In the genomic region with DNA sequence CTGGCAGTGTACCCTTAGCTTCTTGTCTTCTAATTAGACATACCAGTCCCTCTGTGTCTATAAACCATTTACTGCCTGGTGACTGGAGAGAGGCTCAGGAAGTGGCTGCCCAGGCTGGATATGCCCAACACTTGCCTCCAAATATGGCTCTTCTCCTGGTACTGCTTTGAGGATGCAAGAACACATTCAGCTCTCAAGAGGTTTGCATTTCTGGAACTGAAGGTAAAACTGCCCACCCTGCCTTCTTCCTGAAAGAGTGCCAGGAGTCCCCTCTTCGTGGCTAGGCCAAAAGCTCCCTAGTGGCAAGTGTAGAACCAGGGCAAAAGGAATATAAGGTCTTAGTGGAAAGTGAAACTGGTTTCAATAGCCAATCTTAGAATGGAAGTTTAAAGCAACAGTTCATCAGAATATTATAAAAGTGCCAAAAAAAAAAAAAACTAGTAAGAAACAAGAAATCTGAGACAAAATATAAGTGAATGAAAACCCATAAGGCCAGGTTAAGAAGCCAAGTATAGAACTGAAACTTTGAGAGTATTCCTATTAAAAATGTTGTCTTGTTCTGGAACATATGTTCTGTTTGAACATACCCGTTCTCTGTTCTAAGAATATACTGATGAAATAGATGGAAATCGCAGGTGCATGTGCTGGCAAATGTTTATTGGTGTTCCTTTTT, we compare ENCODE assay signal across 1 cellular context.
TF ChIP-seq lines count a peak whose summit lies in the region.

No MANE protein-coding gene starts in this region.

TF ChIP-seq in K562, 482 proteins besides CTCF, POLR2A, EP300 and RAD21 (continued from another document and continues in another):
- TF ChIP-seq, protein P1, sequence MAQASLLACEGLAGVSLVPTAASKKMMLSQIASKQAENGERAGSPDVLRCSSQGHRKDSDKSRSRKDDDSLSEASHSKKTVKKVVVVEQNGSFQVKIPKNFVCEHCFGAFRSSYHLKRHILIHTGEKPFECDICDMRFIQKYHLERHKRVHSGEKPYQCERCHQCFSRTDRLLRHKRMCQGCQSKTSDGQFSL (CRISPR knock-in tag; IDR thresholded peaks at IDR 0.05), result no peak
- TF ChIP-seq, protein P1 (tag; IDR thresholded peaks at IDR 0.05), result peak in 1 of 2 experiments; percentile 78; a peak in 2 of 4 replicates
- no peak for TF ChIP-seq ZNF830 (CRISPR knock-in tag; IDR thresholded peaks at IDR 0.05)
- TF ChIP-seq, protein P2, sequence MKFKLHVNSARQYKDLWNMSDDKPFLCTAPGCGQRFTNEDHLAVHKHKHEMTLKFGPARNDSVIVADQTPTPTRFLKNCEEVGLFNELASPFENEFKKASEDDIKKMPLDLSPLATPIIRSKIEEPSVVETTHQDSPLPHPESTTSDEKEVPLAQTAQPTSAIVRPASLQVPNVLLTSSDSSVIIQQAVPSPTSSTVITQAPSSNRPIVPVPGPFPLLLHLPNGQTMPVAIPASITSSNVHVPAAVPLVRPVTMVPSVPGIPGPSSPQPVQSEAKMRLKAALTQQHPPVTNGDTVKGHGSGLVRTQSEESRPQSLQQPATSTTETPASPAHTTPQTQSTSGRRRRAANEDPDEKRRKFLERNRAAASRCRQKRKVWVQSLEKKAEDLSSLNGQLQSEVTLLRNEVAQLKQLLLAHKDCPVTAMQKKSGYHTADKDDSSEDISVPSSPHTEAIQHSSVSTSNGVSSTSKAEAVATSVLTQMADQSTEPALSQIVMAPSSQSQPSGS (CRISPR knock-in tag; IDR thresholded peaks at IDR 0.05), result no peak
- TF ChIP-seq SMARCA4 (IDR thresholded peaks at IDR 0.05), result peak; percentile 39; the same call in 1 of the 2 replicates
- TF ChIP-seq MAZ (CRISPR knock-in tag; conservative IDR thresholded peaks at IDR 0.05 in 1 of 2, IDR thresholded peaks at IDR 0.05 in 1 of 2), result peak; percentile 27 to 45; a peak in 1 of 4 replicates
- TF ChIP-seq PTRF (tag; IDR thresholded peaks at IDR 0.05), result peak; percentile 66
- no peak for TF ChIP-seq NR2F6 (CRISPR knock-in tag; IDR thresholded peaks at IDR 0.05)
- peak in 1 of 2 experiments; percentile 81; a peak in 2 of 4 replicates for TF ChIP-seq TRIM24 (IDR thresholded peaks at IDR 0.05)
- peak; percentile 56; the same call in 1 of the 2 replicates for TF ChIP-seq TEAD2 (tag; IDR thresholded peaks at IDR 0.05)
- TF ChIP-seq, protein P3, sequence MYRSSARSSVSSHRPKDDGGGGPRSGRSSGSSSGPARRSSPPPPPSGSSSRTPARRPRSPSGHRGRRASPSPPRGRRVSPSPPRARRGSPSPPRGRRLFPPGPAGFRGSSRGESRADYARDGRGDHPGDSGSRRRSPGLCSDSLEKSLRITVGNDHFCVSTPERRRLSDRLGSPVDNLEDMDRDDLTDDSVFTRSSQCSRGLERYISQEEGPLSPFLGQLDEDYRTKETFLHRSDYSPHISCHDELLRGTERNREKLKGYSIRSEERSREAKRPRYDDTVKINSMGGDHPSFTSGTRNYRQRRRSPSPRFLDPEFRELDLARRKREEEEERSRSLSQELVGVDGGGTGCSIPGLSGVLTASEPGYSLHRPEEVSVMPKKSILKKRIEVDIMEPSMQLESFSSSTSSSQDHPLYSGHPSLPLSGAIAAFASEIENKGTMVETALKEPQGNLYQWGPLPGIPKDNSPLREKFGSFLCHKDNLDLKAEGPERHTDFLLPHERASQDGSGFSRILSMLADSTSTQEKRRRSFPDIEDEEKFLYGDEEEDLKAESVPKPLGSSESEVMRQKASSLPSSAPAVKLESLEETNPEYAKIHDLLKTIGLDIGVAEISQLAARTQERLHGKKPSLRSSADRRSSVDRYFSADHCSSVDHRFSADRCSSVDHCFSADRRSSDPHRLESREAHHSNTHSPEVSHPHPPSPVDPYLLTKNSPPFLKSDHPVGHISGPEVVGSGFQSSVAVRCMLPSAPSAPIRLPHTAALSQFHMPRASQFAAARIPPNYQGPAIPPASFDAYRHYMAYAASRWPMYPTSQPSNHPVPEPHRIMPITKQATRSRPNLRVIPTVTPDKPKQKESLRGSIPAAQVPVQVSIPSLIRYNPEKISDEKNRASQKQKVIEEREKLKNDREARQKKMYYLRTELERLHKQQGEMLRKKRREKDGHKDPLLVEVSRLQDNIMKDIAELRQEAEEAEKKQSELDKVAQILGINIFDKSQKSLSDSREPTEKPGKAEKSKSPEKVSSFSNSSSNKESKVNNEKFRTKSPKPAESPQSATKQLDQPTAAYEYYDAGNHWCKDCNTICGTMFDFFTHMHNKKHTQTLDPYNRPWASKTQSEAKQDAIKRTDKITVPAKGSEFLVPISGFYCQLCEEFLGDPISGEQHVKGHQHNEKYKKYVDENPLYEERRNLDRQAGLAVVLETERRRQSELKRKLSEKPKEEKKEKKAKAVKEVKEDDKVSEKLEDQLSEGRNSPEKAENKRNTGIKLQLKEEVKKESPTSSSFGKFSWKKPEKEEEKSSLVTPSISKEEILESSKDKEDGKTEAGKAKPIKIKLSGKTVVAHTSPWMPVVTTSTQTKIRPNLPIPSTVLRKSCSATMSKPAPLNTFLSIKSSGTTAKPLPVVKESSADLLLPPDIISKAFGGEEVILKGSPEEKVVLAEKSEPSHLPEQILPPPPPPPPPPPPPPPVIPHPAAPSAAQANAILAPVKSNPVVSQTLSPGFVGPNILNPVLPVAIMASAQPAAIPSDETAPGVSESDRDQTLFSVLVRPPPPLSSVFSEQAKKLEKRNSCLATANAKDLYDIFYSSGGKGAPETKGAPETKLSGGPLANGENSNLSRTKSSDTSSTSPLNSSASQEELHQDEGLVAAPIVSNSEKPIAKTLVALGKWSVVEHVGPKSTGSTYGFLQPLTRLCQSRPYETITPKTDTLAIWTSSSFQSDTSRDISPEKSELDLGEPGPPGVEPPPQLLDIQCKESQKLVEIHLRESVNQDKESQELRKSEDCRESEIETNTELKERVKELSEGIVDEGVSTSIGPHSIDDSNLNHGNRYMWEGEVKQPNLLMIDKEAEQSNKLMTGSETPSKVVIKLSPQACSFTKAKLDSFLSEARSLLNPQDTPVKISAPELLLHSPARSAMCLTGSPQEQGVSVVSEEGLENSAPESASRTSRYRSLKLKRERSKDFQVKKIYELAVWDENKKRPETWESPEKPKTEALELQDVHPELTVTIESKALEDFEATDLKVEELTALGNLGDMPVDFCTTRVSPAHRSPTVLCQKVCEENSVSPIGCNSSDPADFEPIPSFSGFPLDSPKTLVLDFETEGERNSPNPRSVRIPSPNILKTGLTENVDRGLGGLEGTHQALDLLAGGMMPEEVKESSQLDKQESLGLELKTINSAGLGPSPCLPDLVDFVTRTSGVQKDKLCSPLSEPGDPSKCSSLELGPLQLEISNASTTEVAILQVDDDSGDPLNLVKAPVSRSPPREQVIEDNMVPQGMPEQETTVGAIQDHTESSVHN (IDR thresholded peaks at IDR 0.05; ENCODE audit: borderline replicate concordance in 1 of 2, low read depth in 1 of 2), result peak in 1 of 2 experiments; percentile 61; a peak in 1 of 4 replicates
- TF ChIP-seq ZNF766 (CRISPR knock-in tag; conservative IDR thresholded peaks at IDR 0.05), result peak; percentile 63
- TF ChIP-seq ZNF134 (CRISPR knock-in tag; conservative IDR thresholded peaks at IDR 0.05), result 0 out of 2 replicates have a peak, but pooled peaks have one; percentile 4
- TF ChIP-seq GABPA (tag; conservative IDR thresholded peaks at IDR 0.05; ENCODE audit: low read depth), result peak; percentile 27
- TF ChIP-seq, protein P4, sequence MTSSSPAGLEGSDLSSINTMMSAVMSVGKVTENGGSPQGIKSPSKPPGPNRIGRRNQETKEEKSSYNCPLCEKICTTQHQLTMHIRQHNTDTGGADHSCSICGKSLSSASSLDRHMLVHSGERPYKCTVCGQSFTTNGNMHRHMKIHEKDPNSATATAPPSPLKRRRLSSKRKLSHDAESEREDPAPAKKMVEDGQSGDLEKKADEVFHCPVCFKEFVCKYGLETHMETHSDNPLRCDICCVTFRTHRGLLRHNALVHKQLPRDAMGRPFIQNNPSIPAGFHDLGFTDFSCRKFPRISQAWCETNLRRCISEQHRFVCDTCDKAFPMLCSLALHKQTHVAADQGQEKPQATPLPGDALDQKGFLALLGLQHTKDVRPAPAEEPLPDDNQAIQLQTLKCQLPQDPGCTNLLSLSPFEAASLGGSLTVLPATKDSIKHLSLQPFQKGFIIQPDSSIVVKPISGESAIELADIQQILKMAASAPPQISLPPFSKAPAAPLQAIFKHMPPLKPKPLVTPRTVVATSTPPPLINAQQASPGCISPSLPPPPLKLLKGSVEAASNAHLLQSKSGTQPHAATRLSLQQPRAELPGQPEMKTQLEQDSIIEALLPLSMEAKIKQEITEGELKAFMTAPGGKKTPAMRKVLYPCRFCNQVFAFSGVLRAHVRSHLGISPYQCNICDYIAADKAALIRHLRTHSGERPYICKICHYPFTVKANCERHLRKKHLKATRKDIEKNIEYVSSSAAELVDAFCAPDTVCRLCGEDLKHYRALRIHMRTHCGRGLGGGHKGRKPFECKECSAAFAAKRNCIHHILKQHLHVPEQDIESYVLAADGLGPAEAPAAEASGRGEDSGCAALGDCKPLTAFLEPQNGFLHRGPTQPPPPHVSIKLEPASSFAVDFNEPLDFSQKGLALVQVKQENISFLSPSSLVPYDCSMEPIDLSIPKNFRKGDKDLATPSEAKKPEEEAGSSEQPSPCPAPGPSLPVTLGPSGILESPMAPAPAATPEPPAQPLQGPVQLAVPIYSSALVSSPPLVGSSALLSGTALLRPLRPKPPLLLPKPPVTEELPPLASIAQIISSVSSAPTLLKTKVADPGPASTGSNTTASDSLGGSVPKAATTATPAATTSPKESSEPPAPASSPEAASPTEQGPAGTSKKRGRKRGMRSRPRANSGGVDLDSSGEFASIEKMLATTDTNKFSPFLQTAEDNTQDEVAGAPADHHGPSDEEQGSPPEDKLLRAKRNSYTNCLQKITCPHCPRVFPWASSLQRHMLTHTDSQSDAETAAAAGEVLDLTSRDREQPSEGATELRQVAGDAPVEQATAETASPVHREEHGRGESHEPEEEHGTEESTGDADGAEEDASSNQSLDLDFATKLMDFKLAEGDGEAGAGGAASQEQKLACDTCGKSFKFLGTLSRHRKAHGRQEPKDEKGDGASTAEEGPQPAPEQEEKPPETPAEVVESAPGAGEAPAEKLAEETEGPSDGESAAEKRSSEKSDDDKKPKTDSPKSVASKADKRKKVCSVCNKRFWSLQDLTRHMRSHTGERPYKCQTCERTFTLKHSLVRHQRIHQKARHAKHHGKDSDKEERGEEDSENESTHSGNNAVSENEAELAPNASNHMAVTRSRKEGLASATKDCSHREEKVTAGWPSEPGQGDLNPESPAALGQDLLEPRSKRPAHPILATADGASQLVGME (CRISPR knock-in tag; IDR thresholded peaks at IDR 0.05), result 0 out of 2 replicates have a peak, but pooled peaks have one; percentile 18
- TF ChIP-seq ZBTB1 (CRISPR knock-in tag; IDR thresholded peaks at IDR 0.05; ENCODE audit: borderline replicate concordance, low read depth), result no peak
- TF ChIP-seq ZNF584 (CRISPR knock-in tag; IDR thresholded peaks at IDR 0.05; ENCODE audit: low read depth), result peak; percentile 91
- TF ChIP-seq ZNF311 (CRISPR knock-in tag; IDR thresholded peaks at IDR 0.05), result peak; percentile 52; the same call in 1 of the 2 replicates
- TF ChIP-seq DDX20 (tag; IDR thresholded peaks at IDR 0.05; ENCODE audit: low read depth), result peak; percentile 74
- peak; percentile 87 for TF ChIP-seq MYC (IDR thresholded peaks at IDR 0.05; ENCODE audit: low read depth, low read length)
- 0 out of 2 replicates have a peak, but pooled peaks have one; percentile 23 for TF ChIP-seq MYC (CRISPR knock-in tag; IDR thresholded peaks at IDR 0.05; ENCODE audit: borderline replicate concordance, low read depth)
- peak; percentile 96 for TF ChIP-seq ZNF175 (CRISPR knock-in tag; IDR thresholded peaks at IDR 0.05; ENCODE audit: low read depth)
- 0 out of 2 replicates have a peak, but pooled peaks have one; percentile 30 for TF ChIP-seq HIVEP1 (CRISPR knock-in tag; IDR thresholded peaks at IDR 0.05)
- peak; percentile 75 for TF ChIP-seq ZSCAN32 (CRISPR knock-in tag; IDR thresholded peaks at IDR 0.05)
- TF ChIP-seq, protein P5, sequence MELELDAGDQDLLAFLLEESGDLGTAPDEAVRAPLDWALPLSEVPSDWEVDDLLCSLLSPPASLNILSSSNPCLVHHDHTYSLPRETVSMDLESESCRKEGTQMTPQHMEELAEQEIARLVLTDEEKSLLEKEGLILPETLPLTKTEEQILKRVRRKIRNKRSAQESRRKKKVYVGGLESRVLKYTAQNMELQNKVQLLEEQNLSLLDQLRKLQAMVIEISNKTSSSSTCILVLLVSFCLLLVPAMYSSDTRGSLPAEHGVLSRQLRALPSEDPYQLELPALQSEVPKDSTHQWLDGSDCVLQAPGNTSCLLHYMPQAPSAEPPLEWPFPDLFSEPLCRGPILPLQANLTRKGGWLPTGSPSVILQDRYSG (tag; conservative IDR thresholded peaks at IDR 0.05; ENCODE audit: low read depth), result 0 out of 2 replicates have a peak, but pooled peaks have one; percentile 31
- TF ChIP-seq NR2C1 (IDR thresholded peaks at IDR 0.05), result no peak
- peak; percentile 56 for TF ChIP-seq NR2C1 (tag; IDR thresholded peaks at IDR 0.05)
- TF ChIP-seq EP400 (IDR thresholded peaks at IDR 0.05), result peak; percentile 38; the same call in 1 of the 2 replicates
- no peak for TF ChIP-seq ELF2 (CRISPR knock-in tag; IDR thresholded peaks at IDR 0.05)
